ENCODE assay signal across 13 cellular contexts in the genomic region with DNA sequence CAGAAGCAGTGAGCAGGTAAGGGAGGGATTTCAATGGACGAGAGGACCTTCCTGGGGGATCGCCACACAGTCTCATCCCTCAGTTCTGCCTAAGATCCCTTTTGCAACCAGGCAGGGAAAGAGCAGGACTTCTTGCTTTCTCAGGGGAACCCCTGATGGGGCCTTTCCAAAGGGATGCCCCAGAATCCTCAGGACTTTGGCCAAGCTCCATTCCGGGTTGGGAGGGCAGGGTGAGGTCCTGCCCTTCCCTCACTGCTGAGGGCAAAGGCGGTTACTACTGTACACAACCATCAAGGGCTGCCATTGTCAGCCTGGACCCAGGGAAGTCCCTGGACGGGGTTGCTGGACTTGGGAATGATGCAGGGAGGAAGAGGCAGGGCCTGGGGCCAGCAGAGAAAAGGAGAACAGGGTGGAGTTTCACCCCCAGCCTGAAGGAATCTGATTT. TPM values are rescaled to one million over a fixed set of nuclear protein-coding genes. Genes with fewer than 3 reads are reported as not detected.
DNase-seq lines count a peak whose midpoint lies in the region; ATAC-seq and TF ChIP-seq lines count a peak whose summit lies in the region.
"Had no signal": no experiment of that assay in that cellular context is flagged by ENCODE, and none has a peak within 500 bp of the region (broad histone marks: within the 10 kb centered on the region; RNA-seq: fewer than 3 reads in every experiment).

No MANE protein-coding gene starts in this region.

- H3K4me1 ChIP-seq in gastrocnemius medialis = peaks cover 9 to 28% of the 10 kb centered on the region in 2 donors

- TF ChIP-seq CTCF in gastrocnemius medialis (IDR thresholded peaks at IDR 0.05 in 4 of 5, conservative IDR thresholded peaks at IDR 0.05 in 1 of 5) = no peak

- H3K9me3 ChIP-seq in gastrocnemius medialis = no peaks in the 10 kb centered on the region
- H3K9me3 ChIP-seq: thoracic aorta had no signal

- no peak overlapping the region for H3K4me3 Mint-ChIP-seq in activated T-helper 17 cell treated with anti-CD3 and anti-CD28 coated beads, Interleukin-2, amount 50 U/mL, for 72 hours
- H3K4me3 Mint-ChIP-seq: memory B cell had no signal

- H3K27me3 Mint-ChIP-seq in activated T-helper 17 cell treated with anti-CD3 and anti-CD28 coated beads, Interleukin-2, amount 50 U/mL, for 72 hours = no peaks in the 10 kb centered on the region
- H3K27me3 Mint-ChIP-seq: memory B cell had no signal

- peaks cover 78% of the 10 kb centered on the region for H3K36me3 Mint-ChIP-seq in activated T-helper 17 cell treated with anti-CD3 and anti-CD28 coated beads, Interleukin-2, amount 50 U/mL, for 72 hours (ENCODE audit: low read depth)

- ATAC-seq in activated T-helper 17 cell treated with anti-CD3 and anti-CD28 coated beads, Interleukin-2, amount 50 U/mL, for 72 hours (replicated peaks) = no peak
- peak; percentile 10 to 45 for ATAC-seq in gastrocnemius medialis
- ATAC-seq in HG03565 (IDR thresholded peaks at IDR 0.05; ENCODE audit: unreplicated experiment) = no peak
- no peak for ATAC-seq in GM19023 (IDR thresholded peaks at IDR 0.05; ENCODE audit: unreplicated experiment)

- intact Hi-C loops in gastrocnemius medialis (cut with DNase I; ENCODE audit: low total_unique reads) = no loop called here

- TF ChIP-seq POLR2A in gastrocnemius medialis (IDR thresholded peaks at IDR 0.05) = no peak

- DNase-seq in GM03348 (ENCODE audit: low spot score) (peak; percentile 11), islet precursor cell (peak; percentile 53), gastrocnemius medialis (no peak), substantia nigra (lab: John Stamatoyannopoulos, UW) (no peak), NCI-H146 (lab: John Stamatoyannopoulos, UW) (no peak)
- DNase-seq: amygdala; effector CD4-positive, alpha-beta T cell had no signal

- H3K4me3 ChIP-seq in gastrocnemius medialis = no peak overlapping the region
- H3K4me3 ChIP-seq: thoracic aorta had no signal

- H3K9me3 Mint-ChIP-seq in activated T-helper 17 cell treated with anti-CD3 and anti-CD28 coated beads, Interleukin-2, amount 50 U/mL, for 72 hours = no peaks in the 10 kb centered on the region
- H3K9me3 Mint-ChIP-seq: memory B cell had no signal

- in situ Hi-C loops in gastrocnemius medialis (cut with MboI; ENCODE audit: low sequenced_read_pairs in 4 of 4) = no loop called here

- H3K36me3 ChIP-seq in gastrocnemius medialis = no peaks in the 10 kb centered on the region
- H3K36me3 ChIP-seq: thoracic aorta had no signal

- H3K27me3 ChIP-seq in gastrocnemius medialis = no peaks in the 10 kb centered on the region

- H3K27ac Mint-ChIP-seq in activated T-helper 17 cell treated with anti-CD3 and anti-CD28 coated beads, Interleukin-2, amount 50 U/mL, for 72 hours = peak overlapping the region; percentile 84
- H3K27ac Mint-ChIP-seq: memory B cell had no signal

- H3K27ac ChIP-seq in gastrocnemius medialis = peak overlapping the region; percentile 20 to 67 (median 62)
- H3K27ac ChIP-seq in substantia nigra (ENCODE audit: low read depth, low read length, poor library complexity, severe bottlenecking) = no peak overlapping the region
- H3K27ac ChIP-seq: thoracic aorta had no signal

- peaks cover 19% of the 10 kb centered on the region for H3K4me1 Mint-ChIP-seq in activated T-helper 17 cell treated with anti-CD3 and anti-CD28 coated beads, Interleukin-2, amount 50 U/mL, for 72 hours

RNA-seq across cellular contexts. Expression of gene PRR29, which starts 9.7 kb away (rescaled TPM):
- 1 to 10 TPM; 2.9 to 3.2 TPM for total RNA-seq in activated T-helper 17 cell treated with anti-CD3 and anti-CD28 coated beads, Interleukin-2, amount 50 U/mL, for 72 hours
- under 1 TPM in 1 of 4 donors, not detected in 3; 0.13 TPM for total RNA-seq in gastrocnemius medialis
- total RNA-seq: thoracic aorta had no signal

RNA-seq across cellular contexts. Expression of gene ICAM2, which starts 12.6 kb away (rescaled TPM):
- 10 to 100 TPM; 43.0 to 54.9 TPM for total RNA-seq in activated T-helper 17 cell treated with anti-CD3 and anti-CD28 coated beads, Interleukin-2, amount 50 U/mL, for 72 hours
- total RNA-seq in gastrocnemius medialis = 10 to 100 TPM; 39.7 to 82.4 (median 56.3) TPM

RNA-seq across cellular contexts. Expression of gene SCN4A, which starts 35.1 kb away (rescaled TPM):
- total RNA-seq in activated T-helper 17 cell treated with anti-CD3 and anti-CD28 coated beads, Interleukin-2, amount 50 U/mL, for 72 hours = under 1 TPM; 0.32 to 0.37 TPM
- total RNA-seq in gastrocnemius medialis = 100 to 1,000 TPM in 1 of 4 donors, 10 to 100 TPM in 3; 45.3 to 107 (median 69.1) TPM
- total RNA-seq: M059J had no signal

Comparison
In these comparisons a context has a peak if more than half of its experiments do, and no peak if none do; other contexts are left out.
1. DNase-seq: peak in GM03348 (single experiment) and islet precursor cell (single experiment); none in gastrocnemius medialis (0 of 2), substantia nigra (0 of 49) and NCI-H146 (single experiment).
2. ATAC-seq: peak in gastrocnemius medialis (2 of 2); none in activated T-helper 17 cell treated with anti-CD3 and anti-CD28 coated beads, Interleukin-2, amount 50 U/mL, for 72 hours (single experiment), HG03565 (single experiment) and GM19023 (single experiment).
3. RNA of gene SCN4A, which starts 35.1 kb away (total RNA-seq): 45.3 to 107 TPM in gastrocnemius medialis; 0.32 to 0.37 TPM in activated T-helper 17 cell treated with anti-CD3 and anti-CD28 coated beads, Interleukin-2, amount 50 U/mL, for 72 hours; every median in the first group is over 10 times any median in the second.